In the genomic region with DNA sequence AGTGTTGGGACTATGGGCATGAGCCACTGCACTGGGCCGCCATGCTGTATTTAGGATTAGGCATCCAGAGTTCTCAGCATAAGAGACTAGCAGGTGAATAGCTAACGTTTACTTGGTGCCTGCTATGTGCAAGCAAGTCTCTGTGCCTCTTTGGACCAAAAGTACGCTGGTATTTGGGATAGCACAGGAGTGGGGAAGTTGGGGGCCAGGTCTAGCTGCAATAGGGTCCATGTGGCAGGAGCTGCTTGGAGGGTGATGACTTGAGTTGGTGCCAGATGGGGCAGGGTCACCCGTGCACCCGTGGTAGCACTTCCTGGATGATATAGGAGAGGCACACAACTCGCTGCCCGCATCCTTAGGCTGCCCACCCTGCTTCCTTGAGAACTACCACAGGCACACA, we compare ENCODE assay signal across 19 cellular contexts. TPM values are rescaled to one million over a fixed set of nuclear protein-coding genes. Genes with fewer than 3 reads are reported as not detected.
DNase-seq lines count a peak whose midpoint lies in the region; ATAC-seq, FAIRE-seq and TF ChIP-seq lines count a peak whose summit lies in the region.
"Had no signal": no experiment of that assay in that cellular context is flagged by ENCODE, and none has a peak within 500 bp of the region (broad histone marks: within the 10 kb centered on the region; RNA-seq: fewer than 3 reads in every experiment).

No MANE protein-coding gene starts in this region.

- H3K9me3 ChIP-seq in kidney (ENCODE audit: control insufficient read depth in 1 of 2, low read length in 2 of 2), result no peaks in the 10 kb centered on the region
- H3K9me3 ChIP-seq in stomach, result no peaks in the 10 kb centered on the region

- no peak for TF ChIP-seq POLR2A in stomach (IDR thresholded peaks at IDR 0.05)

- no peaks in the 10 kb centered on the region for H3K27me3 Mint-ChIP-seq in activated CD8-positive, alpha-beta T cell treated with anti-CD3 and anti-CD28 coated beads for 36 hours
- H3K27me3 Mint-ChIP-seq in activated CD8-positive, alpha-beta T cell treated with anti-CD3 and anti-CD28 coated beads, Interleukin-2, amount 10 ng/mL, durations not matched to agents 7 days and 5 days (ENCODE audit: low read depth), result no peaks in the 10 kb centered on the region
- H3K27me3 Mint-ChIP-seq in stimulated activated naive CD8-positive, alpha-beta T cell treated with anti-CD3 and anti-CD28 coated beads, Interleukin-15, Interleukin-2, amounts not matched to agents 100 ng/mL and 50 ng/mL, for 24 hours, result no peaks in the 10 kb centered on the region

- peaks cover 22% of the 10 kb centered on the region for H3K4me1 Mint-ChIP-seq in activated CD8-positive, alpha-beta T cell treated with anti-CD3 and anti-CD28 coated beads for 36 hours (ENCODE audit: low read depth)
- peaks cover 32% of the 10 kb centered on the region for H3K4me1 Mint-ChIP-seq in activated CD8-positive, alpha-beta T cell treated with anti-CD3 and anti-CD28 coated beads, Interleukin-2, amount 10 ng/mL, durations not matched to agents 7 days and 5 days (ENCODE audit: low read depth)
- H3K4me1 Mint-ChIP-seq in stimulated activated naive CD8-positive, alpha-beta T cell treated with anti-CD3 and anti-CD28 coated beads, Interleukin-15, Interleukin-2, amounts not matched to agents 100 ng/mL and 50 ng/mL, for 24 hours (ENCODE audit: low read depth), result peaks cover 33% of the 10 kb centered on the region

- POLR2A ChIA-PET in activated CD8-positive, alpha-beta T cell treated with anti-CD3 and anti-CD28 coated beads for 36 hours (lab: Charles Lee), result interaction anchor here (1.4 to 1.5 kb wide), 2 partner anchors 13 to 44 kb away, joined by 4 to 5 read pairs; no protein-coding TSS in a partner anchor
- POLR2A ChIA-PET in activated CD8-positive, alpha-beta T cell treated with anti-CD3 and anti-CD28 coated beads, Interleukin-2, amount 10 ng/mL, durations not matched to agents 7 days and 5 days (lab: Charles Lee), result no interaction called here

- DNase-seq in activated CD8-positive, alpha-beta T cell treated with anti-CD3 and anti-CD28 coated beads for 36 hours, result no peak
- no peak for DNase-seq in activated CD8-positive, alpha-beta T cell treated with anti-CD3 and anti-CD28 coated beads, Interleukin-2, amount 10 ng/mL, durations not matched to agents 7 days and 5 days
- DNase-seq in stimulated activated naive CD8-positive, alpha-beta T cell treated with anti-CD3 and anti-CD28 coated beads, Interleukin-15, Interleukin-2, amounts not matched to agents 100 U/mL and 50 U/mL, for 24 hours, result no peak
- DNase-seq in kidney (peak; percentile 34), stomach (peak; percentile 7), DMS153 treated with DMSO at 0.1 percent for 48 hours (lab: John Stamatoyannopoulos, UW; ENCODE audit: unreplicated experiment) (no peak)
- DNase-seq: COR-L47, DND-41, Karpas-422, NCI-H1694, NCI-H2081 treated with DMSO at 0.1 percent for 48 hours, NCI-H2171 treated with DMSO at 0.1 percent for 48 hours, NCI-H446, NCI-H526, Right ventricle myocardium superior had no signal

- intact Hi-C loops in activated CD8-positive, alpha-beta T cell treated with anti-CD3 and anti-CD28 coated beads for 36 hours (cut with micrococcal nuclease), result no loop called here
- intact Hi-C loops in kidney (cut with DNase I), result no loop called here
- intact Hi-C loops in stomach (cut with DNase I; ENCODE audit: low total_unique reads), result no loop called here

- H3K36me3 ChIP-seq in kidney (ENCODE audit: control insufficient read depth in 1 of 2, insufficient read depth in 2 of 2, low read length in 2 of 2) (peaks cover 15 to 21% of the 10 kb centered on the region in 2 donors), stomach (peaks cover 17 to 91% (median 78%) of the 10 kb centered on the region in 4 donors)

- peaks cover 46% of the 10 kb centered on the region for H3K36me3 Mint-ChIP-seq in activated CD8-positive, alpha-beta T cell treated with anti-CD3 and anti-CD28 coated beads for 36 hours (ENCODE audit: low read depth)
- peaks cover 64% of the 10 kb centered on the region for H3K36me3 Mint-ChIP-seq in activated CD8-positive, alpha-beta T cell treated with anti-CD3 and anti-CD28 coated beads, Interleukin-2, amount 10 ng/mL, durations not matched to agents 7 days and 5 days (ENCODE audit: low read depth)
- H3K36me3 Mint-ChIP-seq in stimulated activated naive CD8-positive, alpha-beta T cell treated with anti-CD3 and anti-CD28 coated beads, Interleukin-15, Interleukin-2, amounts not matched to agents 100 ng/mL and 50 ng/mL, for 24 hours (ENCODE audit: low read depth), result peaks cover 45% of the 10 kb centered on the region

- no peak overlapping the region for H3K9ac ChIP-seq in kidney (ENCODE audit: low read length in 2 of 2)

- CTCF ChIA-PET in activated CD8-positive, alpha-beta T cell treated with anti-CD3 and anti-CD28 coated beads for 36 hours (lab: Charles Lee), result interaction anchor here (0.9 to 1.9 kb wide), 2 partner anchors 69 to 93 kb away, joined by 3 to 5 read pairs; no protein-coding TSS in a partner anchor
- CTCF ChIA-PET in activated CD8-positive, alpha-beta T cell treated with anti-CD3 and anti-CD28 coated beads, Interleukin-2, amount 10 ng/mL, durations not matched to agents 7 days and 5 days (lab: Charles Lee), result no interaction called here

- no peak overlapping the region for H3K4me3 Mint-ChIP-seq in activated CD8-positive, alpha-beta T cell treated with anti-CD3 and anti-CD28 coated beads for 36 hours
- no peak overlapping the region for H3K4me3 Mint-ChIP-seq in activated CD8-positive, alpha-beta T cell treated with anti-CD3 and anti-CD28 coated beads, Interleukin-2, amount 10 ng/mL, durations not matched to agents 7 days and 5 days
- H3K4me3 Mint-ChIP-seq in stimulated activated naive CD8-positive, alpha-beta T cell treated with anti-CD3 and anti-CD28 coated beads, Interleukin-15, Interleukin-2, amounts not matched to agents 100 ng/mL and 50 ng/mL, for 24 hours, result no peak overlapping the region

- H3K4me3 ChIP-seq in kidney (ENCODE audit: low read length in 2 of 2) (no peak overlapping the region), stomach (no peak overlapping the region)
- H3K4me3 ChIP-seq: GM12878 had no signal

- peak overlapping the region; percentile 49 for H3K27ac Mint-ChIP-seq in activated CD8-positive, alpha-beta T cell treated with anti-CD3 and anti-CD28 coated beads for 36 hours
- no peak overlapping the region for H3K27ac Mint-ChIP-seq in activated CD8-positive, alpha-beta T cell treated with anti-CD3 and anti-CD28 coated beads, Interleukin-2, amount 10 ng/mL, durations not matched to agents 7 days and 5 days
- H3K27ac Mint-ChIP-seq in stimulated activated naive CD8-positive, alpha-beta T cell treated with anti-CD3 and anti-CD28 coated beads, Interleukin-15, Interleukin-2, amounts not matched to agents 100 ng/mL and 50 ng/mL, for 24 hours, result peak overlapping the region; percentile 31

- TF ChIP-seq EP300 in stomach (IDR thresholded peaks at IDR 0.05), result no peak

- H3K27me3 ChIP-seq in stomach, result no peaks in the 10 kb centered on the region

- H3K9me3 Mint-ChIP-seq in activated CD8-positive, alpha-beta T cell treated with anti-CD3 and anti-CD28 coated beads for 36 hours, result no peaks in the 10 kb centered on the region
- H3K9me3 Mint-ChIP-seq in activated CD8-positive, alpha-beta T cell treated with anti-CD3 and anti-CD28 coated beads, Interleukin-2, amount 10 ng/mL, durations not matched to agents 7 days and 5 days (ENCODE audit: insufficient read depth), result no peaks in the 10 kb centered on the region
- H3K9me3 Mint-ChIP-seq in stimulated activated naive CD8-positive, alpha-beta T cell treated with anti-CD3 and anti-CD28 coated beads, Interleukin-15, Interleukin-2, amounts not matched to agents 100 ng/mL and 50 ng/mL, for 24 hours, result no peaks in the 10 kb centered on the region

- 78 to 89% (median 86%) methylated on average over 7 of the region's 7 CpGs for WGBS in stomach, 5 donors

- ATAC-seq in activated CD8-positive, alpha-beta T cell treated with anti-CD3 and anti-CD28 coated beads for 36 hours, result no peak
- no peak for ATAC-seq in activated CD8-positive, alpha-beta T cell treated with anti-CD3 and anti-CD28 coated beads, Interleukin-2, amount 10 ng/mL, durations not matched to agents 7 days and 5 days
- no peak for ATAC-seq in stimulated activated naive CD8-positive, alpha-beta T cell treated with anti-CD3 and anti-CD28 coated beads, Interleukin-15, Interleukin-2, amounts not matched to agents 100 U/mL and 50 U/mL, for 24 hours
- ATAC-seq in HG03139 (IDR thresholded peaks at IDR 0.05; ENCODE audit: unreplicated experiment), result no peak
- ATAC-seq: GM12878 had no signal

- FAIRE-seq in kidney (lab: Jason Lieb, UNC), result no peak
- FAIRE-seq: A204.1, GM12878 had no signal

- no peak for TF ChIP-seq CTCF in activated CD8-positive, alpha-beta T cell treated with anti-CD3 and anti-CD28 coated beads for 36 hours (IDR thresholded peaks at IDR 0.05)
- TF ChIP-seq CTCF in kidney (IDR thresholded peaks at IDR 0.05; ENCODE audit: borderline replicate concordance, extremely low read depth, insufficient read depth) (no peak), stomach (IDR thresholded peaks at IDR 0.05) (no peak)

- no peak overlapping the region for H3K27ac ChIP-seq in kidney (ENCODE audit: low read depth in 2 of 2, low read length in 2 of 2)
- no peak overlapping the region for H3K27ac ChIP-seq in stomach

- H3K4me1 ChIP-seq in kidney (ENCODE audit: control insufficient read depth in 1 of 2, insufficient read depth in 1 of 2, low read depth in 1 of 2, low read length in 2 of 2), result no peaks in the 10 kb centered on the region
- H3K4me1 ChIP-seq in stomach, result peaks cover 0 to 5% (median 0%) of the 10 kb centered on the region in 4 donors

RNA-seq across cellular contexts. Expression of a gene that starts 22.4 kb away (rescaled TPM):
- total RNA-seq in activated CD8-positive, alpha-beta T cell treated with anti-CD3 and anti-CD28 coated beads for 36 hours, result under 1 TPM; 0.31 to 0.50 TPM
- under 1 TPM; 0.05 to 0.16 TPM for total RNA-seq in activated CD8-positive, alpha-beta T cell treated with anti-CD3 and anti-CD28 coated beads, Interleukin-2, amount 10 ng/mL, durations not matched to agents 7 days and 5 days
- 4.2 TPM for total RNA-seq in kidney
- polyA plus RNA-seq in kidney (ENCODE audit: insufficient read depth, low read depth, low replicate concordance), result 5.0 TPM
- total RNA-seq in stomach, result 10 to 100 TPM in 1 of 5 donors, 1 to 10 TPM in 2, under 1 TPM in 2; 0.29 to 24.1 (median 3.0) TPM
- polyA plus RNA-seq in stomach, result 1 to 10 TPM in 1 of 3 donors, under 1 TPM in 2; 0.76 to 1.2 (median 0.98) TPM
- total RNA-seq: GM12878 had no signal
- polyA plus RNA-seq: GM12878 had no signal

RNA-seq across cellular contexts. Expression of a gene that starts 45.1 kb away (rescaled TPM):
- total RNA-seq in activated CD8-positive, alpha-beta T cell treated with anti-CD3 and anti-CD28 coated beads for 36 hours, result 100 to 1,000 TPM; 197 TPM
- total RNA-seq in activated CD8-positive, alpha-beta T cell treated with anti-CD3 and anti-CD28 coated beads, Interleukin-2, amount 10 ng/mL, durations not matched to agents 7 days and 5 days, result 100 to 1,000 TPM; 133 to 137 TPM
- 67.8 TPM for total RNA-seq in kidney
- polyA plus RNA-seq in kidney (ENCODE audit: insufficient read depth, low read depth, low replicate concordance), result 45.7 TPM
- total RNA-seq in stomach, result 100 to 1,000 TPM in 2 of 5 donors, 10 to 100 TPM in 3; 40.8 to 219 (median 79.5) TPM
- 10 to 100 TPM; 31.2 to 45.2 (median 32.2) TPM for polyA plus RNA-seq in stomach

Comparison
In these comparisons a context has a peak if more than half of its experiments do, and no peak if none do; other contexts are left out.
1. DNase-seq: peak in kidney (single experiment) and stomach (single experiment); none in activated CD8-positive, alpha-beta T cell treated with anti-CD3 and anti-CD28 coated beads for 36 hours (single experiment), activated CD8-positive, alpha-beta T cell treated with anti-CD3 and anti-CD28 coated beads, Interleukin-2, amount 10 ng/mL, durations not matched to agents 7 days and 5 days (single experiment), stimulated activated naive CD8-positive, alpha-beta T cell treated with anti-CD3 and anti-CD28 coated beads, Interleukin-15, Interleukin-2, amounts not matched to agents 100 U/mL and 50 U/mL, for 24 hours (single experiment) and DMS153 treated with DMSO at 0.1 percent for 48 hours (single experiment).